27 cellular contexts compared by ENCODE assay signal in the genomic region with DNA sequence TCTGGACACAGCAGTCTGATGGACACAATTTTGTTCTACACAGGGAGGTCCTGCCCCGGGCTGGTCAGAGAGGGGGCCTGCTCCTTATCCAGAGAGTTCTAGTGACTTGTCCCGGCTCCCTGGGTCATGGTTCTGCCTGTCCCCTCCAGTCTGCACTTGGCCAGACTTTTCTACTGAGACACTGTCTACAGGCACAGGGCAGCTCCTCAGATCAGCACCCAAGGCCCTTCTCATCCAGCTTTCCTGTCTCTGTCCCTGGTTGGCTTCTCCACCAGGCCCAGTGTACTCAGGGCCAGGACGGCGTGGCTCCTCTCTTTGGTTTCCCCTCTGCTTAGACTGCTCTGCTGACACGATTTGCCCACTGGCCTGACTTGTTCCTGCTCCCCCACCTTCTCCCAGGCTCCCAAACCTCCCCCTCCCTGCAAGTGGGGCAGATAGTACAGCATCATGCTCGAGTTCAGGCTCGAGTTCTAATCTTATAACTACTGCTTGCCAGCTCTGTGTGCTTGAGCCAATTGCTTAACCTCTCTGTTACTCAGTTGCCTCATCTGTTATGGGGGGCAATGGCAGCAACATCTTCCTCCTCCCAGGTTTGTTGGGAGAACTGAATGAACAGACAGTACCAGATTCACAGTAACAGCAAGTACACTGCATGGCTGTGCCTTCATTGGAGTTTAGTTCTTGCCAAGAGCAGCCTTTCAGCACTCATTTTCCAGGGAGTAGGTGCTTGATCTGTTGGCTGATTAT. TPM values are rescaled to one million over a fixed set of nuclear protein-coding genes. Genes with fewer than 3 reads are reported as not detected.
"Had no signal": no experiment of that assay in that cellular context is flagged by ENCODE, and none has a peak within 500 bp of the region (broad histone marks: within the 10 kb centered on the region; RNA-seq: fewer than 3 reads in every experiment).

No MANE protein-coding gene starts in this region.

- ATAC-seq: esophagus mucosa, natural killer cell, pancreas, psoas muscle, WTC11 had no signal

- H3K4me1 ChIP-seq: breast epithelium, pancreas, spleen, uterus had no signal

- H3K27me3 ChIP-seq: breast epithelium, pancreas had no signal

- H3K36me3 ChIP-seq: breast epithelium, pancreas, spleen, transverse colon, uterus had no signal

- H3K27ac ChIP-seq: breast epithelium, pancreas, psoas muscle, spleen, transverse colon, uterus had no signal

- H3K9me3 Mint-ChIP-seq: activated CD4-positive, alpha-beta memory T cell treated with anti-CD3 and anti-CD28 coated beads, Interleukin-2, amount 10 ng/mL, durations not matched to agents 7 days and 5 days; activated CD4-positive, alpha-beta T cell treated with anti-CD3 and anti-CD28 coated beads, Interleukin-2, amount 10 ng/mL, durations not matched to agents 7 days and 5 days; activated naive CD4-positive, alpha-beta T cell treated with anti-CD3 and anti-CD28 coated beads, Interleukin-2, amount 10 ng/mL, durations not matched to agents 7 days and 5 days; activated T-cell treated with anti-CD3 and anti-CD28 coated beads, Interleukin-2, amount 50 U/mL, for 24 hours; dendritic cell treated with granulocyte-macrophage colony-stimulating factor and Interleukin-4, amounts not matched to agents 40 ng/mL and 50 ng/mL, for 4 days; endodermal cell; immature natural killer cell; natural killer cell; WTC11 had no signal

- DNase-seq: activated CD4-positive, alpha-beta memory T cell treated with anti-CD3 and anti-CD28 coated beads, Interleukin-2, amount 10 ng/mL, durations not matched to agents 7 days and 5 days; activated CD4-positive, alpha-beta T cell treated with anti-CD3 and anti-CD28 coated beads for 1 hour; activated CD4-positive, alpha-beta T cell treated with anti-CD3 and anti-CD28 coated beads, Interleukin-2, amount 10 ng/mL, durations not matched to agents 7 days and 5 days; activated CD8-positive, alpha-beta memory T cell treated with anti-CD3 and anti-CD28 coated beads, Interleukin-2, amount 50 U/mL, for 48 hours; activated gamma-delta T cell; activated naive CD4-positive, alpha-beta T cell treated with anti-CD3 and anti-CD28 coated beads, Interleukin-2, amount 10 ng/mL, durations not matched to agents 7 days and 5 days; activated T-cell treated with anti-CD3 and anti-CD28 coated beads, Interleukin-2, amount 50 U/mL, for 24 hours; amygdala; central memory CD4-positive, alpha-beta T cell; endodermal cell; foreskin fibroblast; head of caudate nucleus; hippocampal formation; immature natural killer cell; midbrain; natural killer cell; pancreas; psoas muscle; spleen; stimulated activated naive CD4-positive, alpha-beta T cell treated with Interleukin-2 at 50 U/mL for 16 hours; T-helper 2 cell; transverse colon; uterus had no signal

- H3K9me3 ChIP-seq: breast epithelium, pancreas, psoas muscle, spleen, transverse colon, uterus had no signal

- H3K36me3 Mint-ChIP-seq: activated naive CD4-positive, alpha-beta T cell treated with anti-CD3 and anti-CD28 coated beads, Interleukin-2, amount 10 ng/mL, durations not matched to agents 7 days and 5 days; immature natural killer cell; natural killer cell; WTC11 had no signal

- H3K27ac Mint-ChIP-seq: activated CD4-positive, alpha-beta memory T cell treated with anti-CD3 and anti-CD28 coated beads, Interleukin-2, amount 10 ng/mL, durations not matched to agents 7 days and 5 days; activated CD4-positive, alpha-beta T cell treated with anti-CD3 and anti-CD28 coated beads, Interleukin-2, amount 10 ng/mL, durations not matched to agents 7 days and 5 days; activated naive CD4-positive, alpha-beta T cell treated with anti-CD3 and anti-CD28 coated beads, Interleukin-2, amount 10 ng/mL, durations not matched to agents 7 days and 5 days; activated T-cell treated with anti-CD3 and anti-CD28 coated beads, Interleukin-2, amount 50 U/mL, for 24 hours; dendritic cell treated with granulocyte-macrophage colony-stimulating factor and Interleukin-4, amounts not matched to agents 40 ng/mL and 50 ng/mL, for 4 days; endodermal cell; immature natural killer cell; natural killer cell; WTC11 had no signal

- H3K4me3 Mint-ChIP-seq: activated CD4-positive, alpha-beta memory T cell treated with anti-CD3 and anti-CD28 coated beads, Interleukin-2, amount 10 ng/mL, durations not matched to agents 7 days and 5 days; activated CD4-positive, alpha-beta T cell treated with anti-CD3 and anti-CD28 coated beads, Interleukin-2, amount 10 ng/mL, durations not matched to agents 7 days and 5 days; activated naive CD4-positive, alpha-beta T cell treated with anti-CD3 and anti-CD28 coated beads, Interleukin-2, amount 10 ng/mL, durations not matched to agents 7 days and 5 days; activated T-cell treated with anti-CD3 and anti-CD28 coated beads, Interleukin-2, amount 50 U/mL, for 24 hours; dendritic cell treated with granulocyte-macrophage colony-stimulating factor and Interleukin-4, amounts not matched to agents 40 ng/mL and 50 ng/mL, for 4 days; endodermal cell; immature natural killer cell; natural killer cell; WTC11 had no signal

- H3K4me3 ChIP-seq: breast epithelium, pancreas, psoas muscle, spleen, transverse colon, uterus had no signal

- H3K4me1 Mint-ChIP-seq: activated CD4-positive, alpha-beta memory T cell treated with anti-CD3 and anti-CD28 coated beads, Interleukin-2, amount 10 ng/mL, durations not matched to agents 7 days and 5 days; activated CD4-positive, alpha-beta T cell treated with anti-CD3 and anti-CD28 coated beads, Interleukin-2, amount 10 ng/mL, durations not matched to agents 7 days and 5 days; activated naive CD4-positive, alpha-beta T cell treated with anti-CD3 and anti-CD28 coated beads, Interleukin-2, amount 10 ng/mL, durations not matched to agents 7 days and 5 days; immature natural killer cell; natural killer cell had no signal

RNA-seq across cellular contexts. Expression of a gene that starts 22.0 kb away (rescaled TPM):
- total RNA-seq: activated CD4-positive, alpha-beta memory T cell treated with anti-CD3 and anti-CD28 coated beads, Interleukin-2, amount 10 ng/mL, durations not matched to agents 7 days and 5 days; activated CD4-positive, alpha-beta T cell treated with anti-CD3 and anti-CD28 coated beads, Interleukin-2, amount 10 ng/mL, durations not matched to agents 7 days and 5 days; esophagus mucosa; natural killer cell had no signal
